ENCODE assay signal across 22 cellular contexts in the genomic region with DNA sequence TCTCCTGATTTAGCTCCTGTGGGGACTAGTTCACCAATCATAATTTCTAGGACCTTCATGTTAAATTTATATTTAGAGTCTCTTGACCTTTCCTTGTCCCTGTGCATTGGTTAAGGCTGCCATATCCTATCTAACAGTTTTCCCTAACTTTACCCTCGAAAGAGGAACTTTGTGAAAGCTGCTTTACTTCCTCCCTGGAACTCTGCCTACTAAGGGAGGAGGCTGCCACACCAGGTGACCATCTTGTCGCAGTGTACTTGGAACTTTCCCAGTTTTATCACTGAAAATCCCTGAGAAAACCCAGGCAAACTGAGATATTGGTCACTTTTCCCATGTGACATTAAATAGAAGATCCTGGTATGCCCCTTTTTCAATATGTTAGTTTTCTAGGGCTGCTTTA.
A peak's percentile ranks its signal among the peaks of the same experiment; 100 is the strongest.
DNase-seq lines count a peak whose midpoint lies in the region; ATAC-seq and TF ChIP-seq lines count a peak whose summit lies in the region.
"Had no signal": no experiment of that assay in that cellular context is flagged by ENCODE, and none has a peak within 500 bp of the region (broad histone marks: within the 10 kb centered on the region; RNA-seq: fewer than 3 reads in every experiment).

No MANE protein-coding gene starts in this region.

- ATAC-seq in left lung (peak; percentile 64), upper lobe of right lung (peak; percentile 61)
- ATAC-seq: CD8-positive, alpha-beta T cell; GM12878 had no signal

- H3K27me3 ChIP-seq in left lung (no peaks in the 10 kb centered on the region), upper lobe of right lung (no peaks in the 10 kb centered on the region), mesenchymal stem cell (ENCODE audit: control insufficient read depth in 1 of 2, insufficient read depth in 1 of 2, low read length in 2 of 2) (no peaks in the 10 kb centered on the region)
- H3K27me3 ChIP-seq: BLaER1 had no signal

- H3K4me3 ChIP-seq in left lung, result no peak overlapping the region
- no peak overlapping the region for H3K4me3 ChIP-seq in upper lobe of right lung
- H3K4me3 ChIP-seq in mesenchymal stem cell (ENCODE audit: insufficient read depth in 1 of 2, low read depth in 1 of 2, low read length in 2 of 2), result no peak overlapping the region
- H3K4me3 ChIP-seq: BLaER1, GM12878 had no signal

- H3K4ac ChIP-seq in mesenchymal stem cell (ENCODE audit: low read depth in 1 of 2, low read length in 2 of 2), result no peak overlapping the region

- no peaks in the 10 kb centered on the region for H3K79me1 ChIP-seq in mesenchymal stem cell (replicated peaks; ENCODE audit: low read length, poor library complexity, severe bottlenecking)

- H3K27ac ChIP-seq in left lung (no peak overlapping the region), upper lobe of right lung (no peak overlapping the region), mesenchymal stem cell (ENCODE audit: low read length, poor library complexity, severe bottlenecking) (no peak overlapping the region)
- H3K27ac ChIP-seq: BLaER1 had no signal

- no peak overlapping the region for H2BK12ac ChIP-seq in mesenchymal stem cell (ENCODE audit: low read length in 2 of 2)

- H4K8ac ChIP-seq in mesenchymal stem cell (ENCODE audit: low read length), result no peak overlapping the region

- H3K9me3 ChIP-seq in left lung, result no peaks in the 10 kb centered on the region
- H3K9me3 ChIP-seq in upper lobe of right lung, result no peaks in the 10 kb centered on the region
- no peaks in the 10 kb centered on the region for H3K9me3 ChIP-seq in mesenchymal stem cell (ENCODE audit: control insufficient read depth, low read length)
- H3K9me3 ChIP-seq: BE2C, BLaER1, Caco-2 had no signal

- no peak overlapping the region for H3K18ac ChIP-seq in mesenchymal stem cell (ENCODE audit: low read depth in 1 of 2, low read length in 2 of 2)

- no peak overlapping the region for H3K23ac ChIP-seq in mesenchymal stem cell (ENCODE audit: low read length in 2 of 2)

- DNase-seq in MV-4-11 (lab: John Stamatoyannopoulos, UW) (peak; percentile 7), left lung (no peak), upper lobe of right lung (no peak), mesenchymal stem cell (no peak), NCI-H2107 treated with DMSO at 0.1 percent for 48 hours (lab: John Stamatoyannopoulos, UW; ENCODE audit: unreplicated experiment) (no peak), DMS114 treated with DMSO at 0.1 percent for 48 hours (lab: John Stamatoyannopoulos, UW; ENCODE audit: unreplicated experiment) (no peak)
- DNase-seq: 8988T; ACHN; BE2C; C1 segment of cervical spinal cord; Caco-2; Calu3; CD4-positive, alpha-beta T cell; CD8-positive, alpha-beta T cell; DMS153; DMS53; DMS79; DND-41; EL; GDM1 had no signal

- WGBS in mesenchymal stem cell, result 66% methylated on average over 2 of the region's 2 CpGs

- no peak overlapping the region for H2BK15ac ChIP-seq in mesenchymal stem cell (ENCODE audit: low read depth, poor library complexity, severe bottlenecking)

- H3K14ac ChIP-seq in mesenchymal stem cell (ENCODE audit: low read length in 2 of 2), result no peak overlapping the region

- no peak overlapping the region for H2AK5ac ChIP-seq in mesenchymal stem cell (ENCODE audit: low read length, severe bottlenecking)

- H2BK5ac ChIP-seq in mesenchymal stem cell (ENCODE audit: low read depth, low read length, poor library complexity, severe bottlenecking), result no peak overlapping the region

- intact Hi-C loops in left lung (cut with DNase I) (no loop called here), upper lobe of right lung (cut with DNase I) (no loop called here)

- TF ChIP-seq CTCF in left lung (IDR thresholded peaks at IDR 0.05) (no peak), upper lobe of right lung (IDR thresholded peaks at IDR 0.05) (no peak)

- H2AFZ ChIP-seq in mesenchymal stem cell (ENCODE audit: low read depth, low read length), result no peak overlapping the region

- H4K91ac ChIP-seq in mesenchymal stem cell (ENCODE audit: low read length), result no peak overlapping the region

- H3K36me3 ChIP-seq in left lung, result no peaks in the 10 kb centered on the region
- H3K36me3 ChIP-seq in upper lobe of right lung, result no peaks in the 10 kb centered on the region
- no peaks in the 10 kb centered on the region for H3K36me3 ChIP-seq in mesenchymal stem cell (ENCODE audit: control insufficient read depth in 1 of 2, insufficient read depth in 2 of 2, low read depth in 1 of 2, low read length in 2 of 2)
- H3K36me3 ChIP-seq: BE2C, BLaER1 had no signal

- no peak overlapping the region for H2BK120ac ChIP-seq in mesenchymal stem cell (ENCODE audit: low read depth, low read length)

- H3K4me1 ChIP-seq in left lung (no peaks in the 10 kb centered on the region), upper lobe of right lung (peaks cover 8% of the 10 kb centered on the region), mesenchymal stem cell (ENCODE audit: control insufficient read depth, insufficient read depth, low read depth, low read length) (no peaks in the 10 kb centered on the region)
- H3K4me1 ChIP-seq: BE2C had no signal

- H3K4me2 ChIP-seq in mesenchymal stem cell (ENCODE audit: low read length, poor library complexity, severe bottlenecking), result no peak overlapping the region
- H3K4me2 ChIP-seq: BLaER1 had no signal

- H3K9ac ChIP-seq in mesenchymal stem cell (ENCODE audit: low read length), result no peak overlapping the region
- H3K9ac ChIP-seq: BLaER1 had no signal
